ENCODE assay signal across 30 cellular contexts in the genomic region with DNA sequence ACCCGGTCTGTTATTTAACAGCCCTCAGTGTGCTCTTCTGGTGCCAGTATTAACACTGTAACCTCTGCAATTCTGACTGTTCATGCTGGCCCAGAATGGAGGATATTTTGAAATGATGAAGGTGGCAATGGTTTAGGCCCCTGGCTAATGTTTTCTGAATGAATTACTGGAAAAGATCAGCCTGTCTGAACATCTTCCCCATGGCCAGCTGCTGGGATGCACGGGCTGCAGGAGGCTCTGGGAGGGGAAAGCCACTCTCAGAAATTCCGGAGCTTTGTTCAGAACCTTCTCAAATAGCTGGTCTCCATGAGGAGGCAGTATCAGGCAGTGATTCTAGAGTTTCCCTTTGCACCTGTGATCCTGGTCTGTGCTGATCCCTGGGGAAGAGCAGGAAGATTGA. TPM values are rescaled to one million over a fixed set of nuclear protein-coding genes. Genes with fewer than 3 reads are reported as not detected.
"Had no signal": no experiment of that assay in that cellular context is flagged by ENCODE, and none has a peak within 500 bp of the region (broad histone marks: within the 10 kb centered on the region; RNA-seq: fewer than 3 reads in every experiment).

No MANE protein-coding gene starts in this region.

- H2AFZ ChIP-seq: parathyroid adenoma had no signal

- H3K9me3 Mint-ChIP-seq: activated CD4-positive, alpha-beta memory T cell treated with anti-CD3 and anti-CD28 coated beads, Interleukin-2, amount 10 ng/mL, durations not matched to agents 7 days and 5 days; activated CD4-positive, alpha-beta T cell treated with anti-CD3 and anti-CD28 coated beads, Interleukin-2, amount 10 ng/mL, durations not matched to agents 24 days and 14 days; activated T-cell treated with anti-CD3 and anti-CD28 coated beads, Interleukin-2, amount 50 U/mL, for 4 hours; activated T-helper 2 cell treated with anti-CD3 and anti-CD28 coated beads, Interferon-gamma antibody, Interleukin-2, Interleukin-4, amounts not matched to agents 10 μg/mL and 5 μg/mL and 100 μg/mL, durations not matched to agents 14 hours and 24 hours and 36 hours; dendritic cell treated with granulocyte-macrophage colony-stimulating factor and Interleukin-4, amounts not matched to agents 40 ng/mL and 50 ng/mL, for 4 days; neural crest cell had no signal

- H3K4me1 ChIP-seq: parathyroid adenoma, psoas muscle had no signal

- H3K9ac ChIP-seq: parathyroid adenoma had no signal

- H3K27ac ChIP-seq: breast epithelium, epithelial cell of prostate, esophagus squamous epithelium, parathyroid adenoma, psoas muscle, spleen, tibial nerve had no signal

- H3K4me1 Mint-ChIP-seq: activated CD4-positive, alpha-beta memory T cell treated with anti-CD3 and anti-CD28 coated beads, Interleukin-2, amount 10 ng/mL, durations not matched to agents 7 days and 5 days; activated CD4-positive, alpha-beta T cell treated with anti-CD3 and anti-CD28 coated beads, Interleukin-2, amount 10 ng/mL, durations not matched to agents 24 days and 14 days; activated naive CD4-positive, alpha-beta T cell treated with anti-CD3 and anti-CD28 coated beads, Interleukin-2, amount 50 U/mL, for 24 hours; activated naive CD8-positive, alpha-beta T cell treated with anti-CD3 and anti-CD28 coated beads, Interleukin-2, amount 50 U/mL, for 24 hours; central memory CD8-positive, alpha-beta T cell; neural crest cell had no signal

- H3K36me3 ChIP-seq: breast epithelium, esophagus squamous epithelium, spleen, tibial nerve had no signal

- ATAC-seq: activated naive CD8-positive, alpha-beta T cell treated with anti-CD3 and anti-CD28 coated beads, Interleukin-2, amount 50 U/mL, for 24 hours; activated T-cell treated with anti-CD3 and anti-CD28 coated beads, Interleukin-2, amount 50 U/mL, for 4 hours; left colon; naive thymus-derived CD4-positive, alpha-beta T cell; psoas muscle had no signal

- H3K9me3 ChIP-seq: breast epithelium, esophagus squamous epithelium, psoas muscle, tibial nerve had no signal

- H3K79me2 ChIP-seq: parathyroid adenoma had no signal

- H3K27ac Mint-ChIP-seq: activated CD4-positive, alpha-beta memory T cell treated with anti-CD3 and anti-CD28 coated beads, Interleukin-2, amount 10 ng/mL, durations not matched to agents 7 days and 5 days; activated CD4-positive, alpha-beta T cell treated with anti-CD3 and anti-CD28 coated beads, Interleukin-2, amount 10 ng/mL, durations not matched to agents 24 days and 14 days; activated naive CD4-positive, alpha-beta T cell treated with anti-CD3 and anti-CD28 coated beads, Interleukin-2, amount 50 U/mL, for 24 hours; activated naive CD8-positive, alpha-beta T cell treated with anti-CD3 and anti-CD28 coated beads, Interleukin-2, amount 50 U/mL, for 24 hours; activated T-helper 2 cell treated with anti-CD3 and anti-CD28 coated beads, Interferon-gamma antibody, Interleukin-2, Interleukin-4, amounts not matched to agents 10 μg/mL and 5 μg/mL and 100 μg/mL, durations not matched to agents 14 hours and 24 hours and 36 hours; dendritic cell treated with granulocyte-macrophage colony-stimulating factor and Interleukin-4, amounts not matched to agents 40 ng/mL and 50 ng/mL, for 4 days; naive thymus-derived CD4-positive, alpha-beta T cell had no signal

- FAIRE-seq: endometrium, frontal cortex, urothelium cell line had no signal

- H3K36me3 Mint-ChIP-seq: activated naive CD4-positive, alpha-beta T cell treated with anti-CD3 and anti-CD28 coated beads, Interleukin-2, amount 50 U/mL, for 24 hours had no signal

- H3K4me3 ChIP-seq: breast epithelium, esophagus squamous epithelium, psoas muscle, spleen, tibial nerve had no signal

- H3K4me3 Mint-ChIP-seq: activated CD4-positive, alpha-beta memory T cell treated with anti-CD3 and anti-CD28 coated beads, Interleukin-2, amount 10 ng/mL, durations not matched to agents 7 days and 5 days; activated CD4-positive, alpha-beta T cell treated with anti-CD3 and anti-CD28 coated beads, Interleukin-2, amount 10 ng/mL, durations not matched to agents 24 days and 14 days; activated naive CD4-positive, alpha-beta T cell treated with anti-CD3 and anti-CD28 coated beads, Interleukin-2, amount 50 U/mL, for 24 hours; activated naive CD8-positive, alpha-beta T cell treated with anti-CD3 and anti-CD28 coated beads, Interleukin-2, amount 50 U/mL, for 24 hours; activated T-cell treated with anti-CD3 and anti-CD28 coated beads, Interleukin-2, amount 50 U/mL, for 4 hours; central memory CD8-positive, alpha-beta T cell; dendritic cell treated with granulocyte-macrophage colony-stimulating factor and Interleukin-4, amounts not matched to agents 40 ng/mL and 50 ng/mL, for 4 days; naive thymus-derived CD4-positive, alpha-beta T cell; neural crest cell had no signal

- DNase-seq: activated CD4-positive, alpha-beta memory T cell treated with anti-CD3 and anti-CD28 coated beads, Interleukin-2, amount 10 ng/mL, durations not matched to agents 7 days and 5 days; activated CD4-positive, alpha-beta T cell treated with anti-CD3 and anti-CD28 coated beads, Interleukin-2, amount 10 ng/mL, durations not matched to agents 24 days and 14 days; activated CD4-positive, CD25-positive, alpha-beta regulatory T cell treated with anti-CD3 and anti-CD28 coated beads, Interleukin-2, amount 50 U/mL, for 72 hours; activated CD8-positive, alpha-beta memory T cell treated with anti-CD3 and anti-CD28 coated beads, Interleukin-2, amount 50 U/mL, for 48 hours; activated naive CD8-positive, alpha-beta T cell treated with anti-CD3 and anti-CD28 coated beads, Interleukin-2, amount 50 U/mL, for 24 hours; activated T-cell treated with anti-CD3 and anti-CD28 coated beads, Interleukin-2, amount 50 U/mL, for 4 hours; esophagus squamous epithelium; glutamatergic neuron; islet precursor cell; left colon; mammary epithelial cell; midbrain; naive thymus-derived CD4-positive, alpha-beta T cell; occipital lobe; psoas muscle; spleen; stimulated activated naive CD4-positive, alpha-beta T cell treated with Interleukin-2 at 50 U/mL for 16 hours had no signal

RNA-seq across cellular contexts. Expression of a gene that starts 5.0 kb away (rescaled TPM):
- total RNA-seq: activated CD4-positive, alpha-beta memory T cell treated with anti-CD3 and anti-CD28 coated beads, Interleukin-2, amount 10 ng/mL, durations not matched to agents 7 days and 5 days; activated CD4-positive, alpha-beta T cell treated with anti-CD3 and anti-CD28 coated beads, Interleukin-2, amount 10 ng/mL, durations not matched to agents 24 days and 14 days; activated T-cell treated with anti-CD3 and anti-CD28 coated beads, Interleukin-2, amount 50 U/mL, for 4 hours; activated T-helper 2 cell treated with anti-CD3 and anti-CD28 coated beads, Interferon-gamma antibody, Interleukin-2, Interleukin-4, amounts not matched to agents 10 μg/mL and 5 μg/mL and 100 μg/mL, durations not matched to agents 14 hours and 24 hours and 36 hours; naive thymus-derived CD4-positive, alpha-beta T cell; neural crest cell; occipital lobe; psoas muscle; spleen; T-helper 1 cell treated with Interleukin-12 subunit alpha and Interleukin-12 subunit beta and Interleukin-4 antibody, amounts not matched to agents 30 ng/mL and 1 ng/mL, for 36 hours had no signal
- polyA plus RNA-seq: naive thymus-derived CD4-positive, alpha-beta T cell; spleen had no signal
